ENCODE assay signal across 8 cellular contexts in the genomic region with DNA sequence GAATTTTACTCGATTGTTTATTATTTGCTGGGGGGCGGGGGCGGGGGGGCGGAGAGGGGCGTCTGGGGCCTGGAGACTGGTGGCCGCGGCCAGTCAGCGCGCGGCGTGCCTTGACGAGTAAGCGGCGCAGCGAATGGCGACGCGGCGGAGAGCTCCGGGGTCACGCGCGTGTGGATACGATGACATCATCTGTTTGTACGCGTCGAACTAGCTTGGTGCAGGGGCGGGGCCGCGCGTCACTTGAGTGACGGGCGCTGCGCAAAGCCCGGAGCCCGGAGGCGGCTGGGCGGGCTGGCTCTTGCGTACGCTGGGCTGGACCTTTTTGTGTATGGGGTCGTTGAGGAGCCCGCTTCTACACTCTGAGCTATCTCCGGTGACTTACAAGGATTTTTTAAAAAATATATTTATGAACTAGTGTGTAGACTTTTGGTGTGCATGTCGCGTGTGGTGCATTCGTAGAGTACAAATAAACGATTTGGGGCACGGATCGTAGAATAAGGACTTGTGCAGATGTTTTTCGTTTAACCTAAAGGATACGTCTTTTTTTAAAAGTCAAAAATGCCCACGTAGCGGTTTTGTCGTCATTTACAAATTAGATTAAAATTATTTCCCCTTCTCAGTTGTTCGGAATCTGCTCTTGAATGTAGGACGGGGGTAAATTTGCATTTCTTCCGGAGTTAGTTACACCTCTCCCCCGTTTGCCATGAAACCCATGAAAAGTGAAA. TPM values are rescaled to one million over a fixed set of nuclear protein-coding genes. Genes with fewer than 3 reads are reported as not detected.
DNase-seq lines count a peak whose midpoint lies in the region; ATAC-seq and TF ChIP-seq lines count a peak whose summit lies in the region.

No MANE protein-coding gene starts in this region.

- H3K27ac ChIP-seq in SK-N-SH (ENCODE audit: low read depth in 2 of 2, low read length in 1 of 2) = peak overlapping the region; percentile 97 to 98

- H2AFZ ChIP-seq in SK-N-SH (ENCODE audit: low read depth) = peak overlapping the region; percentile 90

- H3K79me2 ChIP-seq in SK-N-SH (ENCODE audit: insufficient read depth) = peaks cover 21% of the 10 kb centered on the region

- POLR2A ChIA-PET in SK-N-SH (lab: Yijun Ruan, JAX) = interaction anchor here (0.6 to 4.8 kb wide), 7 partner anchors 157 to 536 kb away, joined by 3 to 69 read pairs (median 3); partner anchors contain the start of genes ARMC2 and SESN1

- peak; percentile 29; the same call in 1 of the 2 replicates for TF ChIP-seq RAD21 in SK-N-SH (IDR thresholded peaks at IDR 0.05; ENCODE audit: low read length)

- peaks cover 17% of the 10 kb centered on the region; the same call in 1 of the 2 replicates for H4K20me1 ChIP-seq in SK-N-SH (ENCODE audit: insufficient read depth)

- no peak for TF ChIP-seq CTCF in SK-N-SH (IDR thresholded peaks at IDR 0.05)

- H3K4me3 ChIP-seq in SK-N-SH (ENCODE audit: low read depth in 2 of 2, low read length in 1 of 2) = peak overlapping the region; percentile 91 to 96

- peaks cover 10% of the 10 kb centered on the region for H3F3A ChIP-seq in SK-N-SH (replicated peaks; ENCODE audit: insufficient read depth)

- CTCF ChIA-PET in SK-N-SH (lab: Yijun Ruan, JAX) = interaction anchor here (0.7 to 7.1 kb wide), 9 partner anchors 15 to 515 kb away, joined by 3 to 52 read pairs (median 6); partner anchors contain the start of gene ARMC2

- WGBS in SK-N-SH (ENCODE audit: low lambda C conversion rate) = 1% methylated on average over 54 of the region's 58 CpGs

- peak overlapping the region; percentile 93 to 95 for H3K27ac Mint-ChIP-seq in activated naive CD4-positive, alpha-beta T cell treated with anti-CD3 and anti-CD28 coated beads, Interleukin-2, amount 50 U/mL, for 72 hours

- H3K36me3 ChIP-seq in SK-N-SH (replicated peaks in 1 of 2; ENCODE audit: control insufficient read depth in 1 of 2, insufficient read depth in 2 of 2, low read length in 1 of 2) = peaks cover 0 to 3% of the 10 kb centered on the region in 2 experiments

- 0 out of 2 replicates have a peak, but pooled peaks cover 3% of the 10 kb centered on the region for H3K9me3 ChIP-seq in SK-N-SH

- H3K4me1 ChIP-seq in SK-N-SH (ENCODE audit: control insufficient read depth in 1 of 2, insufficient read depth in 2 of 2, low read depth in 1 of 2, low read length in 1 of 2) = peaks cover 0 to 20% of the 10 kb centered on the region in 2 experiments; a peak in 2 of 4 replicates

- TF ChIP-seq EP300 in SK-N-SH (IDR thresholded peaks at IDR 0.05; ENCODE audit: borderline replicate concordance in 1 of 2, low read depth in 1 of 2, low read length in 1 of 2) = no peak

- peaks cover 0 to 8% of the 10 kb centered on the region in 2 donors for H3K36me3 Mint-ChIP-seq in activated naive CD4-positive, alpha-beta T cell treated with anti-CD3 and anti-CD28 coated beads, Interleukin-2, amount 50 U/mL, for 72 hours

- peak overlapping the region; percentile 85 for H3K9ac ChIP-seq in SK-N-SH

- H3K4me2 ChIP-seq in SK-N-SH = peak overlapping the region; percentile 81

- ATAC-seq in HG02588 (IDR thresholded peaks at IDR 0.05; ENCODE audit: unreplicated experiment) = peak; percentile 55
- ATAC-seq in activated naive CD4-positive, alpha-beta T cell treated with anti-CD3 and anti-CD28 coated beads, Interleukin-2, amount 50 U/mL, for 72 hours = peak; percentile 75 to 80

- peak; percentile 99 for DNase-seq in GDM1 (lab: John Stamatoyannopoulos, UW)
- peak; percentile 95 for DNase-seq in NCI-H1092 (lab: John Stamatoyannopoulos, UW)
- DNase-seq in SK-N-SH = peak; percentile 89
- DNase-seq in activated naive CD4-positive, alpha-beta T cell treated with anti-CD3 and anti-CD28 coated beads, Interleukin-2, amount 50 U/mL, for 72 hours (ENCODE audit: low spot score in 2 of 2) = peak; percentile 92
- DNase-seq in globus pallidus (ENCODE audit: low spot score) = peak; percentile 99
- peak; percentile 83 to 99 (median 97) for DNase-seq in nucleus accumbens (lab: John Stamatoyannopoulos, UW)
- peak; percentile 99 for DNase-seq in superior temporal gyrus (ENCODE audit: extremely low spot score)

- no peaks in the 10 kb centered on the region for H3K27me3 ChIP-seq in SK-N-SH (ENCODE audit: insufficient read depth)

- no peaks in the 10 kb centered on the region for H3K9me3 Mint-ChIP-seq in activated naive CD4-positive, alpha-beta T cell treated with anti-CD3 and anti-CD28 coated beads, Interleukin-2, amount 50 U/mL, for 72 hours

- H3K9me2 ChIP-seq in SK-N-SH = no peaks in the 10 kb centered on the region

TF ChIP-seq in SK-N-SH, 30 proteins besides CTCF, POLR2A, EP300 and RAD21:
- TF ChIP-seq FOSL2 (IDR thresholded peaks at IDR 0.05; ENCODE audit: borderline replicate concordance, low read depth) (0 out of 2 replicates have a peak, but pooled peaks have one; percentile 16), NRF1 (IDR thresholded peaks at IDR 0.05; ENCODE audit: low read depth, low read length) (0 out of 2 replicates have a peak, but pooled peaks have one; percentile 1), RFX5 (IDR thresholded peaks at IDR 0.05; ENCODE audit: low read length) (peak; percentile 81), JUND (IDR thresholded peaks at IDR 0.05) (peak; percentile 54), FOXM1 (IDR thresholded peaks at IDR 0.05; ENCODE audit: low read depth) (no peak), TAF1 (IDR thresholded peaks at IDR 0.05; ENCODE audit: borderline replicate concordance, low read depth, low read length) (peak; percentile 65; the same call in 1 of the 2 replicates), USF1 (IDR thresholded peaks at IDR 0.05; ENCODE audit: borderline replicate concordance, low read depth) (peak; percentile 69; the same call in 1 of the 2 replicates), EZH2phosphoT487 (IDR thresholded peaks at IDR 0.05; ENCODE audit: borderline replicate concordance, low read depth) (no peak), RCOR1 (IDR thresholded peaks at IDR 0.05; ENCODE audit: low read length) (no peak), USF2 (IDR thresholded peaks at IDR 0.05; ENCODE audit: borderline replicate concordance, low read depth, low read length) (0 out of 2 replicates have a peak, but pooled peaks have one; percentile 8), GABPA (IDR thresholded peaks at IDR 0.05; ENCODE audit: low read depth) (no peak), PBX3 (IDR thresholded peaks at IDR 0.05) (peak; percentile 99), ELF1 (IDR thresholded peaks at IDR 0.05) (0 out of 2 replicates have a peak, but pooled peaks have one; percentile 11), MXI1 (IDR thresholded peaks at IDR 0.05; ENCODE audit: low read depth, low read length) (no peak; the same call in 1 of the 2 replicates), TCF12 (IDR thresholded peaks at IDR 0.05) (peak; percentile 18; the same call in 1 of the 2 replicates), SMC3 (IDR thresholded peaks at IDR 0.05; ENCODE audit: low read depth, low read length) (peak; percentile 28; the same call in 1 of the 2 replicates), MEF2A (IDR thresholded peaks at IDR 0.05; ENCODE audit: borderline replicate concordance, low read depth) (no peak), SIN3A (IDR thresholded peaks at IDR 0.05; ENCODE audit: borderline replicate concordance, low read depth, low read length) (peak; percentile 90; the same call in 1 of the 2 replicates), CHD2 (IDR thresholded peaks at IDR 0.05; ENCODE audit: low read length, partially characterized antibody) (peak; percentile 69)
- TF ChIP-seq, protein P1, sequence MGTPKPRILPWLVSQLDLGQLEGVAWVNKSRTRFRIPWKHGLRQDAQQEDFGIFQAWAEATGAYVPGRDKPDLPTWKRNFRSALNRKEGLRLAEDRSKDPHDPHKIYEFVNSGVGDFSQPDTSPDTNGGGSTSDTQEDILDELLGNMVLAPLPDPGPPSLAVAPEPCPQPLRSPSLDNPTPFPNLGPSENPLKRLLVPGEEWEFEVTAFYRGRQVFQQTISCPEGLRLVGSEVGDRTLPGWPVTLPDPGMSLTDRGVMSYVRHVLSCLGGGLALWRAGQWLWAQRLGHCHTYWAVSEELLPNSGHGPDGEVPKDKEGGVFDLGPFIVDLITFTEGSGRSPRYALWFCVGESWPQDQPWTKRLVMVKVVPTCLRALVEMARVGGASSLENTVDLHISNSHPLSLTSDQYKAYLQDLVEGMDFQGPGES (IDR thresholded peaks at IDR 0.05; ENCODE audit: low read depth, low read length) = 0 out of 2 replicates have a peak, but pooled peaks have one; percentile 27
- TF ChIP-seq, protein P2, sequence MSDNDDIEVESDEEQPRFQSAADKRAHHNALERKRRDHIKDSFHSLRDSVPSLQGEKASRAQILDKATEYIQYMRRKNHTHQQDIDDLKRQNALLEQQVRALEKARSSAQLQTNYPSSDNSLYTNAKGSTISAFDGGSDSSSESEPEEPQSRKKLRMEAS (IDR thresholded peaks at IDR 0.05; ENCODE audit: low read depth) = peak; percentile 88
TF ChIP-seq in SK-N-SH: peak in this region for 15.

RNA-seq across cellular contexts. Expression of gene FOXO3, which starts 2.2 kb away (rescaled TPM):
- polyA plus RNA-seq in SK-N-SH (2012; rRNA removed) = 8.1 and 8.5 TPM in 2 replicates
- polyA plus RNA-seq in SK-N-SH (2012; cell fraction: cytosol; rRNA removed) = 7.5 and 8.1 TPM in 2 replicates
- polyA plus RNA-seq in SK-N-SH (2012; cell fraction: nucleus; rRNA removed) = 5.9 and 8.0 TPM in 2 replicates
- total RNA-seq in activated naive CD4-positive, alpha-beta T cell treated with anti-CD3 and anti-CD28 coated beads, Interleukin-2, amount 50 U/mL, for 72 hours = 1 to 10 TPM; 2.1 to 4.8 TPM

Comparison
In these comparisons a context has a peak if more than half of its experiments do, and no peak if none do; other contexts are left out.
1. Peak in every context shown above with its lines: DNase-seq, ATAC-seq, H3K4me3 ChIP-seq and H3K27ac ChIP-seq.